Comparison of ENCODE assay signal across 15 cellular contexts in genomic region chr5:85278193-85278592, GRCh38.
DNase-seq lines count a peak whose midpoint lies in the region; ATAC-seq and TF ChIP-seq lines count a peak whose summit lies in the region.
"Had no signal": no experiment of that assay in that cellular context is flagged by ENCODE, and none has a peak within 500 bp of the region (broad histone marks: within the 10 kb centered on the region; RNA-seq: fewer than 3 reads in every experiment).

No MANE protein-coding gene starts in this region.

- intact Hi-C loops in mammary epithelial cell (cut with micrococcal nuclease) (no loop called here), breast epithelium (cut with DNase I; ENCODE audit: low total_unique reads) (no loop called here)

- H3K23ac ChIP-seq in H9 (ENCODE audit: insufficient read length, low read depth, low read length), result no peak overlapping the region

- H3K4me1 Mint-ChIP-seq in stimulated activated effector memory CD8-positive, alpha-beta T cell treated with anti-CD3 and anti-CD28 coated beads, Interleukin-12 subunit alpha, Interleukin-12 subunit beta, amount 100 ng/mL, for 72 hours, result no peaks in the 10 kb centered on the region
- peaks cover 0 to 8% of the 10 kb centered on the region in 2 experiments; a peak in 2 of 4 replicates for H3K4me1 Mint-ChIP-seq in H9

- H3K4me1 ChIP-seq in mammary epithelial cell (ENCODE audit: insufficient read depth, low read length) (no peaks in the 10 kb centered on the region), breast epithelium (no peaks in the 10 kb centered on the region), H9 (ENCODE audit: insufficient read depth, low read length) (no peaks in the 10 kb centered on the region)
- H3K4me1 ChIP-seq: suprapubic skin had no signal

- BruUV-seq in mammary epithelial cell (replicated peaks; lab: Mats Ljungman, UMichigan), result no TSS peak

- H3K9ac ChIP-seq in mammary epithelial cell (ENCODE audit: insufficient read depth, low read length), result no peak overlapping the region
- no peak overlapping the region for H3K9ac ChIP-seq in H9 (ENCODE audit: extremely low read depth, insufficient read length, low read length)

- no peak overlapping the region for H2BK20ac ChIP-seq in H9 (ENCODE audit: low read depth, low read length, poor library complexity, severe bottlenecking)

- WGBS in mammary epithelial cell (ENCODE audit: low coverage, missing lambda C conversion rate), result 50% methylated on average over 1 of the region's 1 CpG
- WGBS in H9 (ENCODE audit: extremely low coverage, insufficient read length, low lambda C conversion rate), result no CpG with 5 or more reads among the region's 1 CpG

- no peak for TF ChIP-seq POLR2A in breast epithelium (IDR thresholded peaks at IDR 0.05)

- H3K36me3 ChIP-seq in mammary epithelial cell (ENCODE audit: insufficient read depth, low read length) (no peaks in the 10 kb centered on the region), breast epithelium (no peaks in the 10 kb centered on the region)
- H3K36me3 ChIP-seq: cardiac muscle cell, suprapubic skin had no signal

- no peak overlapping the region for H4K5ac ChIP-seq in H9 (ENCODE audit: insufficient read length, low read depth, low read length)

- H2BK15ac ChIP-seq in H9 (ENCODE audit: low read depth, low read length), result no peak overlapping the region

- no peak overlapping the region for H2AK5ac ChIP-seq in H9 (ENCODE audit: insufficient read length, low read length)

- H3K9me3 ChIP-seq in mammary epithelial cell (replicated peaks; ENCODE audit: insufficient read depth, low read length) (no peaks in the 10 kb centered on the region), breast epithelium (no peaks in the 10 kb centered on the region), H9 (ENCODE audit: control insufficient read depth, low read depth, low read length) (no peaks in the 10 kb centered on the region)
- H3K9me3 ChIP-seq: suprapubic skin had no signal

- H3K4ac ChIP-seq in H9 (ENCODE audit: low read depth, low read length), result no peak overlapping the region

- peak; percentile 85 for ATAC-seq in HG02938 (IDR thresholded peaks at IDR 0.05; ENCODE audit: unreplicated experiment)
- ATAC-seq in stimulated activated effector memory CD8-positive, alpha-beta T cell treated with anti-CD3 and anti-CD28 coated beads, Interleukin-12 subunit alpha, Interleukin-12 subunit beta, amount 100 ng/mL, for 72 hours, result peak; percentile 47
- ATAC-seq: right cardiac atrium had no signal

- CTCF ChIA-PET in mammary epithelial cell (lab: Charles Lee; ENCODE audit: low non-redundant PET), result no interaction called here

- H2BK120ac ChIP-seq in H9 (ENCODE audit: low read depth, low read length, poor library complexity, severe bottlenecking), result no peak overlapping the region

- no peak overlapping the region for H4K8ac ChIP-seq in H9 (replicated peaks; ENCODE audit: insufficient read length, low read depth, low read length)

- no peak overlapping the region for H4K91ac ChIP-seq in H9 (ENCODE audit: insufficient read length, low read depth, low read length)

- peaks cover 7% of the 10 kb centered on the region for H3K9me3 Mint-ChIP-seq in stimulated activated effector memory CD8-positive, alpha-beta T cell treated with anti-CD3 and anti-CD28 coated beads, Interleukin-12 subunit alpha, Interleukin-12 subunit beta, amount 100 ng/mL, for 72 hours
- H3K9me3 Mint-ChIP-seq in H9, result no peaks in the 10 kb centered on the region

- H3K18ac ChIP-seq in H9 (ENCODE audit: insufficient read length, low read depth, low read length), result no peak overlapping the region

- H4K20me1 ChIP-seq in mammary epithelial cell (ENCODE audit: insufficient read depth, low read length) (no peaks in the 10 kb centered on the region), H9 (ENCODE audit: control insufficient read depth, insufficient read depth, insufficient read length) (no peaks in the 10 kb centered on the region)

- TF ChIP-seq CTCF in mammary epithelial cell (conservative IDR thresholded peaks at IDR 0.05 in 1 of 2, IDR thresholded peaks at IDR 0.05 in 1 of 2; ENCODE audit: extremely low read depth in 1 of 2, insufficient read depth in 1 of 2, low read depth in 1 of 2, low read length in 2 of 2) (no peak), breast epithelium (IDR thresholded peaks at IDR 0.05) (no peak), H9 (conservative IDR thresholded peaks at IDR 0.05) (no peak)

- H3K4me2 ChIP-seq in mammary epithelial cell (ENCODE audit: insufficient read depth, low read depth, low read length) (no peak overlapping the region), H9 (ENCODE audit: insufficient read depth, insufficient read length, low read length) (no peak overlapping the region)

- H3K27ac Mint-ChIP-seq in stimulated activated effector memory CD8-positive, alpha-beta T cell treated with anti-CD3 and anti-CD28 coated beads, Interleukin-12 subunit alpha, Interleukin-12 subunit beta, amount 100 ng/mL, for 72 hours, result no peak overlapping the region
- H3K27ac Mint-ChIP-seq in H9, result peak overlapping the region in 1 of 3 experiments; percentile 31; a peak in 2 of 7 replicates

- H3K27me3 ChIP-seq in mammary epithelial cell (ENCODE audit: insufficient read depth, low read length) (no peaks in the 10 kb centered on the region), breast epithelium (no peaks in the 10 kb centered on the region), H9 (ENCODE audit: insufficient read depth, low read length) (no peaks in the 10 kb centered on the region)
- H3K27me3 ChIP-seq: cardiac muscle cell, suprapubic skin had no signal

- no peaks in the 10 kb centered on the region for H3K23me2 ChIP-seq in H9 (ENCODE audit: insufficient read length, low read depth, low read length, poor library complexity, severe bottlenecking)

- H3K27ac ChIP-seq in mammary epithelial cell (ENCODE audit: insufficient read depth, low read depth, low read length) (no peak overlapping the region), breast epithelium (no peak overlapping the region), H9 (ENCODE audit: insufficient read length, low read depth, low read length) (no peak overlapping the region)
- H3K27ac ChIP-seq: cardiac muscle cell, SK-N-MC, suprapubic skin had no signal

- no peaks in the 10 kb centered on the region for H3K79me1 ChIP-seq in H9 (ENCODE audit: insufficient read depth, low read depth, low read length, poor library complexity, severe bottlenecking)

- no peak overlapping the region for H2BK12ac ChIP-seq in H9 (ENCODE audit: insufficient read length, low read depth, low read length)

- no peak overlapping the region for H2BK5ac ChIP-seq in H9 (ENCODE audit: insufficient read length, low read length)

- no peak overlapping the region for H3T11ph ChIP-seq in H9 (ENCODE audit: low read length)

- no peak overlapping the region for H3K14ac ChIP-seq in H9 (ENCODE audit: insufficient read depth, low read length)

- H3K79me2 ChIP-seq in mammary epithelial cell (ENCODE audit: insufficient read depth, low read length) (no peaks in the 10 kb centered on the region), H9 (ENCODE audit: insufficient read depth, low read length) (no peaks in the 10 kb centered on the region)

- H3K56ac ChIP-seq in H9 (ENCODE audit: insufficient read length, low read depth, low read length), result no peak overlapping the region

- H3K4me3 ChIP-seq in mammary epithelial cell (replicated peaks in 1 of 3; ENCODE audit: insufficient read depth in 1 of 3, low read depth in 2 of 3, low read length in 3 of 3) (no peak overlapping the region), breast epithelium (no peak overlapping the region)
- H3K4me3 ChIP-seq: cardiac muscle cell, SK-N-MC, suprapubic skin had no signal

- no peak overlapping the region for H3K4me3 Mint-ChIP-seq in stimulated activated effector memory CD8-positive, alpha-beta T cell treated with anti-CD3 and anti-CD28 coated beads, Interleukin-12 subunit alpha, Interleukin-12 subunit beta, amount 100 ng/mL, for 72 hours
- H3K4me3 Mint-ChIP-seq in H9, result no peak overlapping the region

- in situ Hi-C loops in mammary epithelial cell (cut with MboI; ENCODE audit: low sequenced_read_pairs in 2 of 2), result no loop called here

- H2AFZ ChIP-seq in mammary epithelial cell (ENCODE audit: low read depth, low read length) (no peak overlapping the region), H9 (ENCODE audit: low read length) (no peak overlapping the region)

- dilution Hi-C loops in mammary epithelial cell (cut with HindIII; ENCODE audit: low sequenced_read_pairs), result no loop called here

- H3K36me3 Mint-ChIP-seq in stimulated activated effector memory CD8-positive, alpha-beta T cell treated with anti-CD3 and anti-CD28 coated beads, Interleukin-12 subunit alpha, Interleukin-12 subunit beta, amount 100 ng/mL, for 72 hours, result no peaks in the 10 kb centered on the region
- no peaks in the 10 kb centered on the region for H3K36me3 Mint-ChIP-seq in H9 (ENCODE audit: insufficient read depth in 1 of 3, low read depth in 3 of 3)

- H3K27me3 Mint-ChIP-seq in H9 (ENCODE audit: low read depth), result no peaks in the 10 kb centered on the region

- DNase-seq in mammary epithelial cell, result peak; percentile 27
- DNase-seq in breast epithelium (ENCODE audit: low spot score in 2 of 2), result no peak
- peak; percentile 3 for DNase-seq in HPDE6-E6E7 (ENCODE audit: extremely low spot score)
- DNase-seq in stimulated activated effector memory CD8-positive, alpha-beta T cell treated with anti-CD3 and anti-CD28 coated beads, Interleukin-12 subunit alpha, Interleukin-12 subunit beta, amount 100 ng/mL, for 72 hours (ENCODE audit: low spot score in 2 of 2), result no peak
- DNase-seq in activated CD4-positive, alpha-beta T cell treated with anti-CD3 and anti-CD28 coated beads, Interleukin-2, amount 50 U/mL, for 48 hours, result no peak
- DNase-seq in MV-4-11 (lab: John Stamatoyannopoulos, UW), result no peak
- DNase-seq in H9, result no peak
- DNase-seq: ACHN; activated CD4-positive, CD25-positive, alpha-beta regulatory T cell treated with anti-CD3 and anti-CD28 coated beads, Interleukin-2, amount 50 U/mL, for 72 hours; DMS79; right cardiac atrium had no signal

Comparison
In these comparisons a context has a peak if more than half of its experiments do, and no peak if none do; other contexts are left out.
1. DNase-seq: peak in mammary epithelial cell (single experiment) and HPDE6-E6E7 (single experiment); none in breast epithelium (0 of 2), stimulated activated effector memory CD8-positive, alpha-beta T cell treated with anti-CD3 and anti-CD28 coated beads, Interleukin-12 subunit alpha, Interleukin-12 subunit beta, amount 100 ng/mL, for 72 hours (0 of 2), activated CD4-positive, alpha-beta T cell treated with anti-CD3 and anti-CD28 coated beads, Interleukin-2, amount 50 U/mL, for 48 hours (0 of 2), MV-4-11 (single experiment) and H9 (single experiment).